In genomic region chr9:106878943-106879916, GRCh38 we compare ENCODE assay signal across 8 cellular contexts. TPM values are rescaled to one million over a fixed set of nuclear protein-coding genes. Genes with fewer than 3 reads are reported as not detected.
DNase-seq lines count a peak whose midpoint lies in the region; ATAC-seq and TF ChIP-seq lines count a peak whose summit lies in the region.

No MANE protein-coding gene starts in this region.

- H3K27ac ChIP-seq in VCaP (peak overlapping the region; percentile 69), sigmoid colon (peak overlapping the region; percentile 72 to 80 (median 77))

- TF ChIP-seq EP300 in sigmoid colon (IDR thresholded peaks at IDR 0.05), result peak in 3 of 4 donors; percentile 37 to 69 (median 39)

- H3K9me3 ChIP-seq in sigmoid colon, result no peaks in the 10 kb centered on the region

- ATAC-seq in left ventricle myocardium superior (peak; percentile 90), GM18868 (IDR thresholded peaks at IDR 0.05; ENCODE audit: unreplicated experiment) (no peak)
- ATAC-seq in activated naive CD8-positive, alpha-beta T cell treated with anti-CD3 and anti-CD28 coated beads, Interleukin-2, amount 50 U/mL, for 24 hours, result no peak

- no peaks in the 10 kb centered on the region for H3K27me3 ChIP-seq in sigmoid colon

- H3K36me3 Mint-ChIP-seq in activated naive CD8-positive, alpha-beta T cell treated with anti-CD3 and anti-CD28 coated beads, Interleukin-2, amount 50 U/mL, for 24 hours (ENCODE audit: low read depth), result no peaks in the 10 kb centered on the region

- peaks cover 0 to 89% (median 73%) of the 10 kb centered on the region in 4 donors for H3K4me1 ChIP-seq in sigmoid colon

- H3K4me3 Mint-ChIP-seq in activated naive CD8-positive, alpha-beta T cell treated with anti-CD3 and anti-CD28 coated beads, Interleukin-2, amount 50 U/mL, for 24 hours, result no peak overlapping the region

- 46 to 66% methylated on average over 7 of the region's 7 CpGs for WGBS in sigmoid colon, 2 donors

- intact Hi-C loops in left ventricle myocardium superior (cut with micrococcal nuclease), result no loop called here
- intact Hi-C loops in sigmoid colon (cut with DNase I), result loop anchor here (10.0 kb wide), 1 partner anchor 406 kb away; the partner anchor contains the start of gene RAD23B

- no peaks in the 10 kb centered on the region for H3K36me3 ChIP-seq in sigmoid colon

- H3K27ac Mint-ChIP-seq in activated naive CD8-positive, alpha-beta T cell treated with anti-CD3 and anti-CD28 coated beads, Interleukin-2, amount 50 U/mL, for 24 hours, result no peak overlapping the region

- TF ChIP-seq CTCF in VCaP (conservative IDR thresholded peaks at IDR 0.05), result no peak
- no peak for TF ChIP-seq CTCF in sigmoid colon (IDR thresholded peaks at IDR 0.05)

- H3K9me3 Mint-ChIP-seq in activated naive CD8-positive, alpha-beta T cell treated with anti-CD3 and anti-CD28 coated beads, Interleukin-2, amount 50 U/mL, for 24 hours, result peaks cover 3% of the 10 kb centered on the region

- no peaks in the 10 kb centered on the region for H3K4me1 Mint-ChIP-seq in activated naive CD8-positive, alpha-beta T cell treated with anti-CD3 and anti-CD28 coated beads, Interleukin-2, amount 50 U/mL, for 24 hours

- H3K4me3 ChIP-seq in sigmoid colon, result no peak overlapping the region

- DNase-seq in HK-2 (ENCODE audit: unreplicated experiment) (peak; percentile 35), left ventricle myocardium superior (peak; percentile 75), sigmoid colon (peak; percentile 94)
- no peak for DNase-seq in stimulated activated CD4-positive, alpha-beta T cell treated with anti-CD3 and anti-CD28 coated beads, Interleukin-4, amount 100 ng/mL, for 1 hour
- no peak for DNase-seq in activated naive CD8-positive, alpha-beta T cell treated with anti-CD3 and anti-CD28 coated beads, Interleukin-2, amount 50 U/mL, for 24 hours
- no peak for DNase-seq in activated T-cell treated with anti-CD3 and anti-CD28 coated beads, Interleukin-2, amount 50 U/mL, for 48 hours

- H3K27me3 Mint-ChIP-seq in activated naive CD8-positive, alpha-beta T cell treated with anti-CD3 and anti-CD28 coated beads, Interleukin-2, amount 50 U/mL, for 24 hours, result no peaks in the 10 kb centered on the region

- no peak for TF ChIP-seq POLR2A in sigmoid colon (IDR thresholded peaks at IDR 0.05)

RNA-seq across cellular contexts. Expression of gene ZNF462, which starts 16.3 kb away (rescaled TPM):
- total RNA-seq in left ventricle myocardium superior, result 23.0 TPM
- total RNA-seq in sigmoid colon, result 10 to 100 TPM; 21.7 to 33.8 (median 25.6) TPM
- polyA plus RNA-seq in sigmoid colon, result 1 to 10 TPM in 2 of 3 donors, under 1 TPM in 1; 0.60 to 6.2 (median 2.5) TPM

Comparison
In these comparisons a context has a peak if more than half of its experiments do, and no peak if none do; other contexts are left out.
1. DNase-seq: peak in HK-2 (single experiment), left ventricle myocardium superior (single experiment) and sigmoid colon (single experiment); none in stimulated activated CD4-positive, alpha-beta T cell treated with anti-CD3 and anti-CD28 coated beads, Interleukin-4, amount 100 ng/mL, for 1 hour (single experiment), activated naive CD8-positive, alpha-beta T cell treated with anti-CD3 and anti-CD28 coated beads, Interleukin-2, amount 50 U/mL, for 24 hours (single experiment) and activated T-cell treated with anti-CD3 and anti-CD28 coated beads, Interleukin-2, amount 50 U/mL, for 48 hours (0 of 2).